Comparison of ENCODE assay signal across 25 cellular contexts in the genomic region with DNA sequence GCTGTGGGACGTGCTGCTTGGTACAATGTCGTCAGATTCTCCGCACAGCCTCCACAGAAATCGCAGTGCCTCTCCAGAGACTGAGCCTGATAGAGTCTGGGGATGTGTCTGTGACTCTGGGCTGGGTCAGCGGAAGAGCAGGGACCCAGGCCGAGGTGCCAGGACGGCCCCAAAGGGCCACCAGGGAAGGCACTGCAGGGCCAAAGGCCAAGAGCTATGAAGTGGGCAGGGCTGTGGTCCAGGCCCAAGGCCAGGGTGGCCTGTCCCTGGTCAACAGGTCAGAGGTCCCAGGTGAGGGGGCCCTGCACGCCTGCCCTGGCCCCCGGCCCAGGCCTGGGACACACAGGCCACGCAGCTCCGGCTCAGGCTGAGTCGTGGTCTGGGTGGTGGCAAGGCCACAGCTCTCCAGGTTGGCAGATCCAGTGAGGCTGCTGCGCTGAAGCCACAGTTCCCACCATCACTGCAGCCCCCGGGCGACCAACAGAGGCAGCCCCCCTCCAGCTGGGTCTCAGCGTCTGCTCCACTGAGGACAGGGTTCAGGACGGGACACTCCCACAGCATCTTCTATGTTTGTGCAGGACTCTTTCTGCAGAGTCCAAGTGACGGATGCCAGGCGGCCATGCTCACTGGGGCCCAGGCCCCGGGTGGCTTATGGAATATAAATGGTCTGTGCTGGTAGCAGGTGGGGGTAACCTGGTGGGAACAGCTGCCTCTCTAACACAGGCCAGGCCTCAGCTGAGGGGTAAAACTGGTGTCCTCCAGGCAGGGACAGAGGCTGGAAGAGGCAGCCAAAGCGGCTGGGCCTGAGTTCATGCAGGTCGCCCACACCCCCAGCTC. TPM values are rescaled to one million over a fixed set of nuclear protein-coding genes. Genes with fewer than 3 reads are reported as not detected.
DNase-seq lines count a peak whose midpoint lies in the region; ATAC-seq, FAIRE-seq and TF ChIP-seq lines count a peak whose summit lies in the region.
"Had no signal": no experiment of that assay in that cellular context is flagged by ENCODE, and none has a peak within 500 bp of the region (broad histone marks: within the 10 kb centered on the region; RNA-seq: fewer than 3 reads in every experiment).

No MANE protein-coding gene starts in this region.

- no peak for ATAC-seq in lung (ENCODE audit: insufficient read depth, low FRiP score)
- ATAC-seq: CD8-positive, alpha-beta T cell; foreskin keratinocyte had no signal

- CTCF ChIA-PET in HEK293 (lab: Yijun Ruan, JAX) = interaction anchor here (0.5 to 0.6 kb wide), 3 partner anchors 12 to 98 kb away, joined by 3 to 5 read pairs (median 5); no protein-coding TSS in a partner anchor

- no peak for TF ChIP-seq CTCF in HEK293 (tag by site-specific recombination; IDR thresholded peaks at IDR 0.05)
- TF ChIP-seq CTCF in endodermal cell (conservative IDR thresholded peaks at IDR 0.05) = no peak
- TF ChIP-seq CTCF in lung (IDR thresholded peaks at IDR 0.05; ENCODE audit: control extremely low read depth, extremely low read depth) = no peak
- TF ChIP-seq CTCF in spleen (IDR thresholded peaks at IDR 0.05 in 8 of 11, conservative IDR thresholded peaks at IDR 0.05 in 3 of 11) = no peak

- H3K9me3 ChIP-seq in HEK293 (ENCODE audit: control insufficient read depth, insufficient read depth, low read depth, low read length) (no peaks in the 10 kb centered on the region), endodermal cell (ENCODE audit: control insufficient read depth, low read length) (no peaks in the 10 kb centered on the region), lung (ENCODE audit: control insufficient read depth in 2 of 2, insufficient read depth in 1 of 2, low read length in 1 of 2) (no peaks in the 10 kb centered on the region), spleen (no peaks in the 10 kb centered on the region)

- POLR2A ChIA-PET in HEK293 (lab: Yijun Ruan, JAX) = no interaction called here

- H3K9me3 Mint-ChIP-seq in endodermal cell = no peaks in the 10 kb centered on the region
- H3K9me3 Mint-ChIP-seq in activated CD4-positive, alpha-beta T cell treated with anti-CD3 and anti-CD28 coated beads, Interleukin-2, amount 10 ng/mL, durations not matched to agents 24 days and 14 days = no peaks in the 10 kb centered on the region
- H3K9me3 Mint-ChIP-seq: CD8-positive, alpha-beta T cell; IgD-negative memory B cell; stimulated activated naive CD8-positive, alpha-beta T cell treated with anti-CD3 and anti-CD28 coated beads, Interleukin-15, Interleukin-2, amounts not matched to agents 100 ng/mL and 50 ng/mL, for 24 hours; T-helper 2 cell treated with Interferon-gamma antibody and Interleukin-4, amounts not matched to agents 5 μg/mL and 100 μg/mL, for 36 hours had no signal

- no peaks in the 10 kb centered on the region for H3K36me3 ChIP-seq in HEK293 (ENCODE audit: control insufficient read depth in 2 of 2, insufficient read depth in 1 of 2, low read length in 2 of 2)
- no peaks in the 10 kb centered on the region for H3K36me3 ChIP-seq in endodermal cell (ENCODE audit: control insufficient read depth, insufficient read depth, low read length)
- no peaks in the 10 kb centered on the region for H3K36me3 ChIP-seq in lung (ENCODE audit: control insufficient read depth in 2 of 2, insufficient read depth in 2 of 2, low read length in 2 of 2)
- H3K36me3 ChIP-seq in spleen = no peaks in the 10 kb centered on the region

- no peaks in the 10 kb centered on the region for H3K36me3 Mint-ChIP-seq in endodermal cell (ENCODE audit: low read depth)
- H3K36me3 Mint-ChIP-seq in activated CD4-positive, alpha-beta T cell treated with anti-CD3 and anti-CD28 coated beads, Interleukin-2, amount 10 ng/mL, durations not matched to agents 24 days and 14 days (ENCODE audit: low read depth) = no peaks in the 10 kb centered on the region
- H3K36me3 Mint-ChIP-seq: activated naive CD8-positive, alpha-beta T cell; CD8-positive, alpha-beta T cell; IgD-negative memory B cell had no signal

- intact Hi-C loops in spleen (cut with DNase I; ENCODE audit: low total_unique reads) = no loop called here
- intact Hi-C loops in activated CD4-positive, alpha-beta T cell treated with anti-CD3 and anti-CD28 coated beads, Interleukin-2, amount 10 ng/mL, durations not matched to agents 24 days and 14 days (cut with micrococcal nuclease) = no loop called here

- TF ChIP-seq POLR2A in spleen (IDR thresholded peaks at IDR 0.05) (no peak), GM12891 (IDR thresholded peaks at IDR 0.05; ENCODE audit: low read depth, low read length) (no peak)

- H3K27me3 ChIP-seq in endodermal cell (ENCODE audit: control insufficient read depth, insufficient read depth, low read length, poor library complexity, severe bottlenecking) = no peaks in the 10 kb centered on the region
- H3K27me3 ChIP-seq in lung (ENCODE audit: control insufficient read depth, insufficient read depth) = no peaks in the 10 kb centered on the region
- H3K27me3 ChIP-seq in spleen (replicated peaks in 1 of 7) = no peaks in the 10 kb centered on the region
- H3K27me3 ChIP-seq: foreskin keratinocyte had no signal

- peak; percentile 40 for DNase-seq in endodermal cell
- DNase-seq in lung (ENCODE audit: low spot score) = no peak
- DNase-seq in spleen = peak; percentile 75
- no peak for DNase-seq in T1000 (lab: John Stamatoyannopoulos, UW)
- DNase-seq in GM12891 (ENCODE audit: insufficient read length, low spot score) = no peak
- DNase-seq in activated CD4-positive, alpha-beta T cell treated with anti-CD3 and anti-CD28 coated beads for 4 hours = no peak
- no peak for DNase-seq in activated CD4-positive, alpha-beta T cell treated with anti-CD3 and anti-CD28 coated beads, Interleukin-2, amount 10 ng/mL, durations not matched to agents 24 days and 14 days
- DNase-seq: foreskin keratinocyte; HCEC 1CT; NCI-H1694 treated with DMSO at 0.1 percent for 48 hours; NCI-H226; PC-9; stimulated activated CD4-positive, alpha-beta T cell treated with anti-CD3 and anti-CD28 coated beads, Interleukin-2, amount 100 ng/mL, for 24 hours had no signal

- no peak overlapping the region for H3K4me3 ChIP-seq in HEK293 (ENCODE audit: low read depth, low read length)
- no peak overlapping the region for H3K4me3 ChIP-seq in endodermal cell (ENCODE audit: low read length)
- no peak overlapping the region for H3K4me3 ChIP-seq in lung
- no peak overlapping the region for H3K4me3 ChIP-seq in spleen
- H3K4me3 ChIP-seq: PC-9 had no signal

- WGBS in endodermal cell (ENCODE audit: insufficient coverage in 1 of 2, insufficient read length in 1 of 2), 2 experiments = 92 to 93% methylated on average over 15 to 22 of the region's 22 CpGs
- 87 to 97% methylated on average over 19 to 22 of the region's 22 CpGs for WGBS in lung, 2 donors
- 86 to 95% (median 92%) methylated on average over 8 to 22 of the region's 22 CpGs for WGBS in spleen, 5 donors

- H3K27ac ChIP-seq in HEK293 (ENCODE audit: extremely low read depth, low read depth, low read length) (no peak overlapping the region), endodermal cell (ENCODE audit: low read depth, low read length) (no peak overlapping the region), lung (ENCODE audit: low read depth in 1 of 2, low read length in 1 of 2) (peak overlapping the region; percentile 43 to 94), spleen (peak overlapping the region in 3 of 8 donors; percentile 85 to 92 (median 87))
- H3K27ac ChIP-seq: epithelial cell of prostate, foreskin keratinocyte, HL-60, PC-9 had no signal

- H3K9ac ChIP-seq in endodermal cell (ENCODE audit: extremely low read depth, low read length, poor library complexity, severe bottlenecking) = no peak overlapping the region

- H3K4me1 ChIP-seq in HEK293 (ENCODE audit: control insufficient read depth, insufficient read depth, low read length) (peaks cover 4% of the 10 kb centered on the region; the same call in 1 of the 2 replicates), endodermal cell (ENCODE audit: control insufficient read depth, insufficient read depth, low read length) (peaks cover 9% of the 10 kb centered on the region), lung (ENCODE audit: control insufficient read depth in 2 of 2, insufficient read depth in 2 of 2, low read length in 2 of 2) (peaks cover 0 to 44% of the 10 kb centered on the region in 2 donors), spleen (peaks cover 9 to 77% (median 55%) of the 10 kb centered on the region in 6 donors)

- no peak overlapping the region for H3K4me3 Mint-ChIP-seq in endodermal cell
- H3K4me3 Mint-ChIP-seq in activated CD4-positive, alpha-beta T cell treated with anti-CD3 and anti-CD28 coated beads, Interleukin-2, amount 10 ng/mL, durations not matched to agents 24 days and 14 days = no peak overlapping the region
- H3K4me3 Mint-ChIP-seq: activated naive CD8-positive, alpha-beta T cell; CD8-positive, alpha-beta T cell; IgD-negative memory B cell; stimulated activated naive CD8-positive, alpha-beta T cell treated with anti-CD3 and anti-CD28 coated beads, Interleukin-15, Interleukin-2, amounts not matched to agents 100 ng/mL and 50 ng/mL, for 24 hours; T-helper 2 cell treated with Interferon-gamma antibody and Interleukin-4, amounts not matched to agents 5 μg/mL and 100 μg/mL, for 36 hours had no signal

- H3K27ac Mint-ChIP-seq in endodermal cell = no peak overlapping the region
- H3K27ac Mint-ChIP-seq in activated CD4-positive, alpha-beta T cell treated with anti-CD3 and anti-CD28 coated beads, Interleukin-2, amount 10 ng/mL, durations not matched to agents 24 days and 14 days = no peak overlapping the region
- H3K27ac Mint-ChIP-seq: activated naive CD8-positive, alpha-beta T cell; CD8-positive, alpha-beta T cell; stimulated activated naive CD8-positive, alpha-beta T cell treated with anti-CD3 and anti-CD28 coated beads, Interleukin-15, Interleukin-2, amounts not matched to agents 100 ng/mL and 50 ng/mL, for 24 hours; T-helper 2 cell treated with Interferon-gamma antibody and Interleukin-4, amounts not matched to agents 5 μg/mL and 100 μg/mL, for 36 hours had no signal

- no peaks in the 10 kb centered on the region for H3K27me3 Mint-ChIP-seq in endodermal cell (ENCODE audit: insufficient read depth)
- H3K27me3 Mint-ChIP-seq in activated CD4-positive, alpha-beta T cell treated with anti-CD3 and anti-CD28 coated beads, Interleukin-2, amount 10 ng/mL, durations not matched to agents 24 days and 14 days = no peaks in the 10 kb centered on the region
- H3K27me3 Mint-ChIP-seq: activated naive CD8-positive, alpha-beta T cell; IgD-negative memory B cell; stimulated activated naive CD8-positive, alpha-beta T cell treated with anti-CD3 and anti-CD28 coated beads, Interleukin-15, Interleukin-2, amounts not matched to agents 100 ng/mL and 50 ng/mL, for 24 hours had no signal

- no peak for FAIRE-seq in GM12891 (lab: Jason Lieb, UNC)
- FAIRE-seq: GM12892, keratinocyte had no signal

- H3K4me1 Mint-ChIP-seq in endodermal cell = peaks cover 4% of the 10 kb centered on the region
- peaks cover 9% of the 10 kb centered on the region for H3K4me1 Mint-ChIP-seq in activated CD4-positive, alpha-beta T cell treated with anti-CD3 and anti-CD28 coated beads, Interleukin-2, amount 10 ng/mL, durations not matched to agents 24 days and 14 days

RNA-seq across cellular contexts. Expression of gene PIM3, which starts 4.8 kb away (rescaled TPM):
- 10 to 100 TPM; 31.5 to 36.6 TPM for total RNA-seq in endodermal cell
- 21.6 TPM for polyA plus RNA-seq in endodermal cell (2013, experiment 1 of 2)
- 19.6 TPM for polyA plus RNA-seq in endodermal cell (2013, experiment 2 of 2)
- total RNA-seq in lung = 100 to 1,000 TPM; 131 to 132 TPM
- polyA plus RNA-seq in lung = 100 to 1,000 TPM in 1 of 2 donors, 10 to 100 TPM in 1; 99.0 to 238 TPM
- total RNA-seq in spleen = 100 to 1,000 TPM in 5 of 7 donors, 10 to 100 TPM in 2; 72.1 to 134 (median 109) TPM
- 10 to 100 TPM; 49.5 to 84.4 (median 52.0) TPM for polyA plus RNA-seq in spleen
- polyA plus RNA-seq in GM12891 (2012; ENCODE audit: low read depth, missing spikeins) = 34.2 TPM
- total RNA-seq in activated CD4-positive, alpha-beta T cell treated with anti-CD3 and anti-CD28 coated beads, Interleukin-2, amount 10 ng/mL, durations not matched to agents 24 days and 14 days = 302 and 304 TPM in 2 replicates

RNA-seq across cellular contexts. Expression of gene CRELD2, which starts 37.4 kb away (rescaled TPM):
- 10 to 100 TPM; 39.8 to 62.9 TPM for total RNA-seq in endodermal cell
- polyA plus RNA-seq in endodermal cell (2013, experiment 1 of 2) = 27.1 TPM
- 27.4 TPM for polyA plus RNA-seq in endodermal cell (2013, experiment 2 of 2)
- 100 to 1,000 TPM in 1 of 2 donors, 10 to 100 TPM in 1; 18.7 to 106 TPM for total RNA-seq in lung
- polyA plus RNA-seq in lung = 100 to 1,000 TPM in 1 of 2 donors, 10 to 100 TPM in 1; 37.9 to 110 TPM
- 10 to 100 TPM; 23.2 to 46.3 (median 38.1) TPM for total RNA-seq in spleen
- 10 to 100 TPM; 16.2 to 26.3 (median 18.3) TPM for polyA plus RNA-seq in spleen
- polyA plus RNA-seq in GM12891 (2012; ENCODE audit: low read depth, missing spikeins) = 35.8 TPM
- 46.8 and 47.4 TPM in 2 replicates for total RNA-seq in activated CD4-positive, alpha-beta T cell treated with anti-CD3 and anti-CD28 coated beads, Interleukin-2, amount 10 ng/mL, durations not matched to agents 24 days and 14 days

RNA-seq across cellular contexts. Expression of gene ALG12, which starts 37.6 kb away (rescaled TPM):
- total RNA-seq in endodermal cell = 10 to 100 TPM; 19.7 to 26.2 TPM
- 16.2 TPM for polyA plus RNA-seq in endodermal cell (2013, experiment 1 of 2)
- polyA plus RNA-seq in endodermal cell (2013, experiment 2 of 2) = 12.6 TPM
- total RNA-seq in lung = 10 to 100 TPM; 17.6 to 33.9 TPM
- polyA plus RNA-seq in lung = 10 to 100 TPM; 13.6 to 15.6 TPM
- total RNA-seq in spleen = 10 to 100 TPM; 10.2 to 20.1 (median 13.3) TPM
- 1 to 10 TPM; 5.7 to 7.1 (median 5.9) TPM for polyA plus RNA-seq in spleen
- polyA plus RNA-seq in GM12891 (2012; ENCODE audit: low read depth, missing spikeins) = 13.5 TPM
- 13.8 and 17.9 TPM in 2 replicates for total RNA-seq in activated CD4-positive, alpha-beta T cell treated with anti-CD3 and anti-CD28 coated beads, Interleukin-2, amount 10 ng/mL, durations not matched to agents 24 days and 14 days

RNA-seq across cellular contexts. Expression of gene IL17REL, which starts 56.8 kb away (rescaled TPM):
- under 1 TPM in 1 of 2 donors, not detected in 1; 0.15 TPM for total RNA-seq in endodermal cell
- polyA plus RNA-seq in endodermal cell (2013, experiment 1 of 2) = not detected
- polyA plus RNA-seq in endodermal cell (2013, experiment 2 of 2) = 0.12 TPM
- total RNA-seq in lung = under 1 TPM in 1 of 2 donors, not detected in 1; 0.51 TPM
- under 1 TPM; 0.02 to 0.19 TPM for polyA plus RNA-seq in lung
- 1 to 10 TPM in 2 of 7 donors, under 1 TPM in 5; 0.23 to 1.9 (median 0.94) TPM for total RNA-seq in spleen
- polyA plus RNA-seq in spleen = 1 to 10 TPM in 1 of 3 donors, under 1 TPM in 2; 0.21 to 1.2 (median 0.33) TPM
- polyA plus RNA-seq in GM12891 (2012; ENCODE audit: low read depth, missing spikeins) = 0.05 TPM
- total RNA-seq in activated CD4-positive, alpha-beta T cell treated with anti-CD3 and anti-CD28 coated beads, Interleukin-2, amount 10 ng/mL, durations not matched to agents 24 days and 14 days = 0.09 and 0.14 TPM in 2 replicates
- total RNA-seq: CD8-positive, alpha-beta T cell; foreskin keratinocyte; omental fat pad; PC-9; sciatic nerve had no signal
- polyA plus RNA-seq: foreskin keratinocyte, IgD-negative memory B cell, keratinocyte had no signal

Comparison
In these comparisons a context has a peak if more than half of its experiments do, and no peak if none do; other contexts are left out.
1. H3K27ac ChIP-seq: peak in lung (2 of 2); none in HEK293 (single experiment) and endodermal cell (single experiment).
2. DNase-seq: peak in endodermal cell (single experiment) and spleen (single experiment); none in lung (single experiment), T1000 (single experiment), GM12891 (single experiment), activated CD4-positive, alpha-beta T cell treated with anti-CD3 and anti-CD28 coated beads for 4 hours (0 of 2) and activated CD4-positive, alpha-beta T cell treated with anti-CD3 and anti-CD28 coated beads, Interleukin-2, amount 10 ng/mL, durations not matched to agents 24 days and 14 days (single experiment).